33 cellular contexts compared by ENCODE assay signal in genomic region chrX:40389555-40389954, GRCh38.
"Had no signal": no experiment of that assay in that cellular context is flagged by ENCODE, and none has a peak within 500 bp of the region (broad histone marks: within the 10 kb centered on the region; RNA-seq: fewer than 3 reads in every experiment).

No MANE protein-coding gene starts in this region.

- H3K36me3 ChIP-seq: adrenal gland, brain microvascular endothelial cell, breast epithelium had no signal

- H3K27ac ChIP-seq: adrenal gland, body of pancreas, brain microvascular endothelial cell, breast epithelium had no signal

- H3K4me1 ChIP-seq: adrenal gland, body of pancreas, breast epithelium had no signal

- H3K4me3 ChIP-seq: adrenal gland, body of pancreas, breast epithelium had no signal

- H3K27me3 ChIP-seq: adrenal gland, body of pancreas, brain microvascular endothelial cell had no signal

- FAIRE-seq: astrocyte, TTC549 had no signal

- DNase-seq: activated B cell treated with CpG ODN at 0.5 μM for 24 hours; activated CD4-positive, alpha-beta memory T cell treated with anti-CD3 and anti-CD28 coated beads for 36 hours; activated CD4-positive, alpha-beta T cell treated with anti-CD3 and anti-CD28 coated beads for 4 hours; activated CD4-positive, alpha-beta T cell treated with anti-CD3 and anti-CD28 coated beads, Interleukin-2, amount 10 ng/mL, durations not matched to agents 24 days and 14 days; activated CD4-positive, alpha-beta T cell treated with anti-CD3 and anti-CD28 coated beads, Interleukin-2, amount 50 U/mL, for 1 hour; activated CD4-positive, alpha-beta T cell treated with anti-CD3 and anti-CD28 coated beads, Interleukin-2, amount 50 U/mL, for 4 hours; activated CD4-positive, CD25-positive, alpha-beta regulatory T cell treated with anti-CD3 and anti-CD28 coated beads, Interleukin-2, amount 50 U/mL, for 72 hours; activated CD8-positive, alpha-beta memory T cell treated with anti-CD3 and anti-CD28 coated beads, Interleukin-2, amount 50 U/mL, for 4 hours; activated CD8-positive, alpha-beta T cell treated with anti-CD3 and anti-CD28 coated beads for 36 hours; activated effector memory CD4-positive, alpha-beta T cell treated with anti-CD3 and anti-CD28 coated beads, Interleukin-2, amount 50 U/mL, for 16 hours; activated gamma-delta T cell treated with Interleukin-2 at 50 U/mL for 16 hours; activated naive CD4-positive, alpha-beta T cell; activated naive CD4-positive, alpha-beta T cell treated with anti-CD3 and anti-CD28 coated beads for 36 hours; activated naive CD4-positive, alpha-beta T cell treated with anti-CD3 and anti-CD28 coated beads, Interleukin-2, amount 50 U/mL, for 16 hours; activated naive CD8-positive, alpha-beta T cell treated with anti-CD3 and anti-CD28 coated beads for 36 hours; activated T-cell treated with anti-CD3 and anti-CD28 coated beads for 4 hours; activated T-cell treated with anti-CD3 and anti-CD28 coated beads, Interleukin-2, amount 50 U/mL, for 1 hour; activated T-cell treated with anti-CD3 and anti-CD28 coated beads, Interleukin-2, amount 50 U/mL, for 4 hours; activated T-cell treated with anti-CD3 and anti-CD28 coated beads, Interleukin-2, amount 50 U/mL, for 72 hours; adrenal gland; amniotic stem cell; aorta; body of pancreas; brain microvascular endothelial cell; central memory CD4-positive, alpha-beta T cell; T-helper 1 cell; T-helper 2 cell; T-helper 9 cell had no signal

- H3K9me3 ChIP-seq: adrenal gland, body of pancreas had no signal

- ATAC-seq: activated CD8-positive, alpha-beta T cell treated with anti-CD3 and anti-CD28 coated beads for 36 hours; activated naive CD4-positive, alpha-beta T cell treated with anti-CD3 and anti-CD28 coated beads, Interleukin-2, amount 50 U/mL, for 72 hours; activated T-cell treated with anti-CD3 and anti-CD28 coated beads, Interleukin-2, amount 50 U/mL, for 4 hours; activated T-cell treated with anti-CD3 and anti-CD28 coated beads, Interleukin-2, amount 50 U/mL, for 72 hours; activated T-helper 17 cell treated with anti-CD3 and anti-CD28 coated beads, Interleukin-2, amount 50 U/mL, for 72 hours; body of pancreas had no signal
